ENCODE assay signal across 24 cellular contexts in genomic region chr16:49911430-49911829, GRCh38. TPM values are rescaled to one million over a fixed set of nuclear protein-coding genes. Genes with fewer than 3 reads are reported as not detected.
"Had no signal": no experiment of that assay in that cellular context is flagged by ENCODE, and none has a peak within 500 bp of the region (broad histone marks: within the 10 kb centered on the region; RNA-seq: fewer than 3 reads in every experiment).

No MANE protein-coding gene starts in this region.

- H3K4me1 Mint-ChIP-seq: naive thymus-derived CD4-positive, alpha-beta T cell; stimulated activated memory B cell treated with anti-CD40 and anti-IgM and Interleukin-4, amounts not matched to agents 10 μg/mL and 1 μg/mL and 100 μg/mL, for 72 hours; stimulated activated naive CD8-positive, alpha-beta T cell treated with anti-CD3 and anti-CD28 coated beads, Interleukin-15, amount 100 ng/mL, for 72 hours had no signal

- H3K9me3 Mint-ChIP-seq: type B pancreatic cell had no signal

- H3K4me3 ChIP-seq: heart right ventricle, hepatocyte, left ventricle myocardium inferior, lung, mucosa of descending colon, psoas muscle, smooth muscle cell, tibial nerve, uterus had no signal

- H3K36me3 Mint-ChIP-seq: naive thymus-derived CD4-positive, alpha-beta T cell; stimulated activated memory B cell treated with anti-CD40 and anti-IgM and Interleukin-4, amounts not matched to agents 10 μg/mL and 1 μg/mL and 100 μg/mL, for 72 hours; type B pancreatic cell had no signal

- H3K4me2 ChIP-seq: hepatocyte, smooth muscle cell had no signal

- H3K9ac ChIP-seq: parathyroid adenoma had no signal

- ATAC-seq: heart right ventricle; mucosa of descending colon; naive thymus-derived CD4-positive, alpha-beta T cell; psoas muscle; stimulated activated memory B cell treated with anti-CD40 and anti-IgM and Interleukin-4, amounts not matched to agents 10 μg/mL and 1 μg/mL and 100 μg/mL, for 72 hours; stimulated activated naive CD8-positive, alpha-beta T cell treated with anti-CD3 and anti-CD28 coated beads, Interleukin-15, amount 100 ng/mL, for 72 hours had no signal

- H3K27ac Mint-ChIP-seq: naive thymus-derived CD4-positive, alpha-beta T cell; stimulated activated memory B cell treated with anti-CD40 and anti-IgM and Interleukin-4, amounts not matched to agents 10 μg/mL and 1 μg/mL and 100 μg/mL, for 72 hours; stimulated activated naive CD8-positive, alpha-beta T cell treated with anti-CD3 and anti-CD28 coated beads, Interleukin-15, amount 100 ng/mL, for 72 hours; type B pancreatic cell had no signal

- H3K27me3 Mint-ChIP-seq: type B pancreatic cell had no signal

- H3K27ac ChIP-seq: heart right ventricle, hepatocyte, left ventricle myocardium inferior, neutrophil, parathyroid adenoma, psoas muscle, tibial nerve, uterus had no signal

- H3K4me1 ChIP-seq: heart right ventricle, left ventricle myocardium inferior, parathyroid adenoma, psoas muscle, tibial nerve, uterus had no signal

- DNase-seq: heart right ventricle; islet precursor cell; left ventricle myocardium inferior; midbrain; mucosa of descending colon; naive thymus-derived CD4-positive, alpha-beta T cell; occipital lobe; stimulated activated CD4-positive, alpha-beta T cell treated with anti-CD3 and anti-CD28 coated beads, Interleukin-1b, Interleukin-23, amount 100 ng/mL, for 48 hours; stimulated activated CD4-positive, alpha-beta T cell treated with anti-CD3 and anti-CD28 coated beads, Interleukin-2, amount 100 ng/mL, for 48 hours; stimulated activated CD4-positive, alpha-beta T cell treated with anti-CD3 and anti-CD28 coated beads, Interleukin-4, amount 100 ng/mL, for 4 hours; stimulated activated CD8-positive, alpha-beta memory T cell treated with anti-CD3 and anti-CD28 coated beads, Interleukin-4, amount 100 ng/mL, for 48 hours; stimulated activated naive CD4-positive, alpha-beta T cell treated with Interleukin-2 at 50 U/mL for 16 hours; stimulated activated naive CD8-positive, alpha-beta T cell treated with anti-CD3 and anti-CD28 coated beads, Interleukin-15, amount 100 ng/mL, for 72 hours; substantia nigra; uterus had no signal

- H3K36me3 ChIP-seq: heart right ventricle, left ventricle myocardium inferior, neutrophil, tibial nerve, uterus had no signal

- H3K4me3 Mint-ChIP-seq: naive thymus-derived CD4-positive, alpha-beta T cell; stimulated activated memory B cell treated with anti-CD40 and anti-IgM and Interleukin-4, amounts not matched to agents 10 μg/mL and 1 μg/mL and 100 μg/mL, for 72 hours; stimulated activated naive CD8-positive, alpha-beta T cell treated with anti-CD3 and anti-CD28 coated beads, Interleukin-15, amount 100 ng/mL, for 72 hours; type B pancreatic cell had no signal

- H3K79me2 ChIP-seq: hepatocyte, parathyroid adenoma had no signal

- H2AFZ ChIP-seq: hepatocyte, parathyroid adenoma had no signal

- H3K9me3 ChIP-seq: mucosa of descending colon, neutrophil, psoas muscle, uterus had no signal

- H3K27me3 ChIP-seq: hepatocyte, neutrophil, tibial nerve, uterus had no signal

RNA-seq across cellular contexts. Expression of gene ZNF423, which starts 55.5 kb away (rescaled TPM):
- total RNA-seq: naive thymus-derived CD4-positive, alpha-beta T cell had no signal
- polyA plus RNA-seq: naive thymus-derived CD4-positive, alpha-beta T cell had no signal
